In the genomic region with DNA sequence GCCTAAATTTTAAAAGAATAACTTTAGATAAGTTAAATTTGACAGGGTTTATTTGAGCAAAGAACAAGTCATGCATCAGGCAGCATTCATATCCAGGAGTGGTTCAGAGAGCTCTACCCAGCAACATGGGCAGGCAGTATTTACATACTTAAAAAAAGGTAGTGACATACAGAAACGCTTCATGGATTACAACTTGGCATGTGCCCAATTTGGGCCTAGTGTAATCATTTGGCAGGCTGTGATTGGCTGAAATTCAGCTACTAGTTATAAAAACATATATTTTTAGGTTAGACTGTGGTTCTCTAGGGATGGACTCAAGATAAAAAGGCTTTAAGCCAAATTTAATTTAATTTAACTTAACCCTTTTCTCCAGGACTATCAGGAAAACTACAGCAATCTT, we compare ENCODE assay signal across 4 cellular contexts.
"Had no signal": no experiment of that assay in that cellular context is flagged by ENCODE, and none has a peak within 500 bp of the region (broad histone marks: within the 10 kb centered on the region; RNA-seq: fewer than 3 reads in every experiment).

No MANE protein-coding gene starts in this region.

- H3K4me1 ChIP-seq: HAP-1 had no signal

- DNase-seq: GOT3, H7, KBM-7 had no signal

- H3K36me3 ChIP-seq: HAP-1 had no signal

- H3K9me3 ChIP-seq: HAP-1 had no signal

- H3K4me3 ChIP-seq: HAP-1 had no signal
